Comparison of ENCODE assay signal across 8 cellular contexts in the genomic region with DNA sequence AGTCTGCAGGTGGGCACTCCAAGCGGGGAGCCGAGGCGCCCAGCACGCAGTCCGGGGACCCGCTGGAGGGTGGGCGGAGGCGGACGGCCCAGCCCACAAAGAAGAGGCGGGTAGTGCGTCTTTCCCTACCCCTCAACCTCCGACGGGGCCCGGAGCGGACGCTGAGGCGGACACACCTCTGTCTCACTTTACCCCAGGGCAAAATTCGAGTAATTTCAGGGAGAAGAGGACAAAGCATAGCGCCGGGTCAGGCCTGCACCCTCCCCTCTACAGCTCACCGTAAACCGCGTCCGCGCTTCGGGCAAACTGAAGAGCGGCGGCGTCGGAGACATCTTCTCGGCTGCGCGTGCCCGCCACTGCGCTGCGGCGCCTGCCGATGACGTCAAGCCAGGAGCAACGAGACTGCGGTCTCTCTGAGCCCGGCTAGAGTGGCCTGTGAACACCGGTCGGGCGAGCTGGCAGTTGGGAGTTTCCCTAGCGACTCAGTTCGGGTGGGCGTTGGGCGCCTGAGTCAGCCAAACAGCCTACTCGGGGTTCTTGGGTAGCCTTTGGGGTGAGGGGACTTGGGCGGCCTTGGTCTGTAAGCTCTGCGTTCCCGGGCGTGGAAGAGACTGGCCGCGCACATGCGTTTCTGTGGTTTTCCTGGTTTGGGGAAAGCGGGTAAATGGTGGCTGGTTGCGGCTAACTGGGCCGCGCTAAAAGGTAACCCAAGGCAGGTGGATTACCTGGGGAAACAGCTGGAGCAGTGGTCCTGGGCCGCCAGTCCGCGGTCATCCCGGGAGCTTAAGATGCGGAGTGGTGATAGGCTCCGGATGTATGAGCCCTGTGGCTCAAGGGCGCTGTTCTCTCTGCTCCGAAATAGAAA. TPM values are rescaled to one million over a fixed set of nuclear protein-coding genes. Genes with fewer than 3 reads are reported as not detected.
DNase-seq lines count a peak whose midpoint lies in the region; ATAC-seq and TF ChIP-seq lines count a peak whose summit lies in the region.

A gene with protein sequence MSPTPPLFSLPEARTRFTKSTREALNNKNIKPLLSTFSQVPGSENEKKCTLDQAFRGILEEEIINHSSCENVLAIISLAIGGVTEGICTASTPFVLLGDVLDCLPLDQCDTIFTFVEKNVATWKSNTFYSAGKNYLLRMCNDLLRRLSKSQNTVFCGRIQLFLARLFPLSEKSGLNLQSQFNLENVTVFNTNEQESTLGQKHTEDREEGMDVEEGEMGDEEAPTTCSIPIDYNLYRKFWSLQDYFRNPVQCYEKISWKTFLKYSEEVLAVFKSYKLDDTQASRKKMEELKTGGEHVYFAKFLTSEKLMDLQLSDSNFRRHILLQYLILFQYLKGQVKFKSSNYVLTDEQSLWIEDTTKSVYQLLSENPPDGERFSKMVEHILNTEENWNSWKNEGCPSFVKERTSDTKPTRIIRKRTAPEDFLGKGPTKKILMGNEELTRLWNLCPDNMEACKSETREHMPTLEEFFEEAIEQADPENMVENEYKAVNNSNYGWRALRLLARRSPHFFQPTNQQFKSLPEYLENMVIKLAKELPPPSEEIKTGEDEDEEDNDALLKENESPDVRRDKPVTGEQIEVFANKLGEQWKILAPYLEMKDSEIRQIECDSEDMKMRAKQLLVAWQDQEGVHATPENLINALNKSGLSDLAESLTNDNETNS (minus strand): TSS at position 360 of the 865 bp plus-strand sequence. CDS start 28 bp downstream, at position 332.

- peak within 1 kb of the TSS; percentile 64 for H3K27ac ChIP-seq in PC-9

- no peaks in the 10 kb centered on the region for H3K9me2 ChIP-seq in PC-9 (ENCODE audit: insufficient read depth)

- H3F3A ChIP-seq in PC-9 (ENCODE audit: insufficient read depth, low read depth), result no peaks in the 10 kb centered on the region

- CTCF ChIA-PET in PC-9 (lab: Charles Lee), result interaction anchor here (0.6 kb wide), 1 partner anchor 356 kb away, joined by 3 read pairs; no protein-coding TSS in a partner anchor

- TF ChIP-seq CTCF in PC-9 (conservative IDR thresholded peaks at IDR 0.05) (no peak), epithelial cell of proximal tubule (conservative IDR thresholded peaks at IDR 0.05; ENCODE audit: low read depth, low read length) (no peak)

- peak within 1 kb of the TSS; percentile 95 for H2AFZ ChIP-seq in PC-9

- TF ChIP-seq RAD21 in Ishikawa (IDR thresholded peaks at IDR 0.05; ENCODE audit: low read depth), result no peak

- intact Hi-C loops in PC-9 (cut with micrococcal nuclease; ENCODE audit: unreplicated experiment), result loop anchor here (2.0 to 10.0 kb wide), 3 partner anchors 109 to 567 kb away; partner anchors contain the start of genes CLUL1 and USP14

- peak; percentile 28; the same call in 1 of the 2 replicates for TF ChIP-seq EP300 in Ishikawa (IDR thresholded peaks at IDR 0.05; ENCODE audit: borderline replicate concordance)

- H3K36me3 ChIP-seq in PC-9 (ENCODE audit: low read depth), result peaks cover 12% of the 10 kb centered on the region; the same call in 1 of the 2 replicates

- no peaks in the 10 kb centered on the region for H4K20me1 ChIP-seq in PC-9 (ENCODE audit: insufficient read depth)

- H3K4me2 ChIP-seq in PC-9, result peak within 1 kb of the TSS; percentile 96

- DNase-seq in DMS53 (lab: John Stamatoyannopoulos, UW) (peak; percentile 99), PC-9 (peak; percentile 75 to 89), epithelial cell of proximal tubule (ENCODE audit: low read depth) (peak; percentile 41), mucosa of gallbladder (ENCODE audit: low spot score) (peak; percentile 94)
- peak; percentile 95 for DNase-seq in activated T-cell treated with anti-CD3 and anti-CD28 coated beads, Interleukin-2, amount 50 U/mL, for 1 hour
- peak; percentile 97 for DNase-seq in stimulated activated CD8-positive, alpha-beta memory T cell treated with anti-CD3 and anti-CD28 coated beads, Interleukin-4, amount 100 ng/mL, for 24 hours (ENCODE audit: low read depth)

- POLR2A ChIA-PET in PC-9 (lab: Charles Lee; ENCODE audit: unreplicated experiment), result interaction anchor here (0.5 to 0.7 kb wide), 4 partner anchors 58 to 758 kb away, joined by 3 to 5 read pairs (median 4); no protein-coding TSS in a partner anchor

- H3K79me2 ChIP-seq in PC-9 (ENCODE audit: low read depth), result peaks cover 35% of the 10 kb centered on the region

- no TSS peak for BruUV-seq in PC-9 (replicated peaks; lab: Mats Ljungman, UMichigan)

- H3K27me3 ChIP-seq in PC-9 (ENCODE audit: insufficient read depth, low read depth), result no peaks in the 10 kb centered on the region

- peak; percentile 89 for ATAC-seq in GM21619 (IDR thresholded peaks at IDR 0.05; ENCODE audit: unreplicated experiment)

- 0 out of 2 replicates have a peak, but pooled peaks cover 7% of the 10 kb centered on the region for H3K4me1 ChIP-seq in PC-9 (replicated peaks; ENCODE audit: insufficient read depth)

- H3K4me3 ChIP-seq in PC-9, result peak within 1 kb of the TSS; percentile 64
- peak within 1 kb of the TSS; percentile 81 for H3K4me3 ChIP-seq in epithelial cell of proximal tubule (ENCODE audit: low read depth, low read length)

- H3K9me3 ChIP-seq in PC-9 (ENCODE audit: insufficient read depth, low read depth), result no peaks in the 10 kb centered on the region

TF ChIP-seq in Ishikawa, 13 proteins besides CTCF, POLR2A, EP300 and RAD21:
- TF ChIP-seq NFIC (IDR thresholded peaks at IDR 0.05), result peak; percentile 20; the same call in 1 of the 2 replicates
- peak; percentile 75 for TF ChIP-seq TCF12 (IDR thresholded peaks at IDR 0.05; ENCODE audit: low read depth)
- TF ChIP-seq, protein P1, sequence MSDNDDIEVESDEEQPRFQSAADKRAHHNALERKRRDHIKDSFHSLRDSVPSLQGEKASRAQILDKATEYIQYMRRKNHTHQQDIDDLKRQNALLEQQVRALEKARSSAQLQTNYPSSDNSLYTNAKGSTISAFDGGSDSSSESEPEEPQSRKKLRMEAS (IDR thresholded peaks at IDR 0.05), result peak; percentile 94
- TF ChIP-seq, protein P2, sequence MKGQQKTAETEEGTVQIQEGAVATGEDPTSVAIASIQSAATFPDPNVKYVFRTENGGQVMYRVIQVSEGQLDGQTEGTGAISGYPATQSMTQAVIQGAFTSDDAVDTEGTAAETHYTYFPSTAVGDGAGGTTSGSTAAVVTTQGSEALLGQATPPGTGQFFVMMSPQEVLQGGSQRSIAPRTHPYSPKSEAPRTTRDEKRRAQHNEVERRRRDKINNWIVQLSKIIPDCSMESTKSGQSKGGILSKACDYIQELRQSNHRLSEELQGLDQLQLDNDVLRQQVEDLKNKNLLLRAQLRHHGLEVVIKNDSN (IDR thresholded peaks at IDR 0.05), result peak; percentile 51; the same call in 1 of the 2 replicates
- TF ChIP-seq, protein P3, sequence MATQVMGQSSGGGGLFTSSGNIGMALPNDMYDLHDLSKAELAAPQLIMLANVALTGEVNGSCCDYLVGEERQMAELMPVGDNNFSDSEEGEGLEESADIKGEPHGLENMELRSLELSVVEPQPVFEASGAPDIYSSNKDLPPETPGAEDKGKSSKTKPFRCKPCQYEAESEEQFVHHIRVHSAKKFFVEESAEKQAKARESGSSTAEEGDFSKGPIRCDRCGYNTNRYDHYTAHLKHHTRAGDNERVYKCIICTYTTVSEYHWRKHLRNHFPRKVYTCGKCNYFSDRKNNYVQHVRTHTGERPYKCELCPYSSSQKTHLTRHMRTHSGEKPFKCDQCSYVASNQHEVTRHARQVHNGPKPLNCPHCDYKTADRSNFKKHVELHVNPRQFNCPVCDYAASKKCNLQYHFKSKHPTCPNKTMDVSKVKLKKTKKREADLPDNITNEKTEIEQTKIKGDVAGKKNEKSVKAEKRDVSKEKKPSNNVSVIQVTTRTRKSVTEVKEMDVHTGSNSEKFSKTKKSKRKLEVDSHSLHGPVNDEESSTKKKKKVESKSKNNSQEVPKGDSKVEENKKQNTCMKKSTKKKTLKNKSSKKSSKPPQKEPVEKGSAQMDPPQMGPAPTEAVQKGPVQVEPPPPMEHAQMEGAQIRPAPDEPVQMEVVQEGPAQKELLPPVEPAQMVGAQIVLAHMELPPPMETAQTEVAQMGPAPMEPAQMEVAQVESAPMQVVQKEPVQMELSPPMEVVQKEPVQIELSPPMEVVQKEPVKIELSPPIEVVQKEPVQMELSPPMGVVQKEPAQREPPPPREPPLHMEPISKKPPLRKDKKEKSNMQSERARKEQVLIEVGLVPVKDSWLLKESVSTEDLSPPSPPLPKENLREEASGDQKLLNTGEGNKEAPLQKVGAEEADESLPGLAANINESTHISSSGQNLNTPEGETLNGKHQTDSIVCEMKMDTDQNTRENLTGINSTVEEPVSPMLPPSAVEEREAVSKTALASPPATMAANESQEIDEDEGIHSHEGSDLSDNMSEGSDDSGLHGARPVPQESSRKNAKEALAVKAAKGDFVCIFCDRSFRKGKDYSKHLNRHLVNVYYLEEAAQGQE (IDR thresholded peaks at IDR 0.05; ENCODE audit: low read depth), result 0 out of 2 replicates have a peak, but pooled peaks have one; percentile 20
- TF ChIP-seq EGR1 (IDR thresholded peaks at IDR 0.05), result peak; percentile 55
- no peak; the same call in 1 of the 2 replicates for TF ChIP-seq FOXM1 (IDR thresholded peaks at IDR 0.05; ENCODE audit: borderline replicate concordance, low read depth)
- peak; percentile 94 for TF ChIP-seq CREB1 (IDR thresholded peaks at IDR 0.05; ENCODE audit: low read depth)
- TF ChIP-seq ZBTB7A (IDR thresholded peaks at IDR 0.05; ENCODE audit: low read depth), result no peak
- peak; percentile 96 for TF ChIP-seq TAF1 (IDR thresholded peaks at IDR 0.05; ENCODE audit: low read depth)
- peak; percentile 88 for TF ChIP-seq YY1 (IDR thresholded peaks at IDR 0.05; ENCODE audit: low read depth)
- TF ChIP-seq CEBPB (IDR thresholded peaks at IDR 0.05), result no peak
- TF ChIP-seq TEAD4 (IDR thresholded peaks at IDR 0.05), result no peak; the same call in none of the 2 replicates

RNA-seq across cellular contexts. Expression of the gene that starts here (rescaled TPM):
- total RNA-seq in PC-9 (2021) (50.8 and 55.6 TPM in 2 replicates), epithelial cell of proximal tubule (30.6 and 40.3 TPM in 2 replicates), mucosa of gallbladder (27.5 TPM)

Comparison
In these comparisons a context has a peak if more than half of its experiments do, and no peak if none do; other contexts are left out.
1. Peak in every context shown above with its lines: DNase-seq, ATAC-seq, H3K4me3 ChIP-seq and H3K27ac ChIP-seq.
2. DNase-seq: peak in every context shown above with its lines; median percentile 99 in DMS53; 97 in stimulated activated CD8-positive, alpha-beta memory T cell treated with anti-CD3 and anti-CD28 coated beads, Interleukin-4, amount 100 ng/mL, for 24 hours; 95 in activated T-cell treated with anti-CD3 and anti-CD28 coated beads, Interleukin-2, amount 50 U/mL, for 1 hour; 94 in mucosa of gallbladder; 82 in PC-9; 41 in epithelial cell of proximal tubule.